In the genomic region with DNA sequence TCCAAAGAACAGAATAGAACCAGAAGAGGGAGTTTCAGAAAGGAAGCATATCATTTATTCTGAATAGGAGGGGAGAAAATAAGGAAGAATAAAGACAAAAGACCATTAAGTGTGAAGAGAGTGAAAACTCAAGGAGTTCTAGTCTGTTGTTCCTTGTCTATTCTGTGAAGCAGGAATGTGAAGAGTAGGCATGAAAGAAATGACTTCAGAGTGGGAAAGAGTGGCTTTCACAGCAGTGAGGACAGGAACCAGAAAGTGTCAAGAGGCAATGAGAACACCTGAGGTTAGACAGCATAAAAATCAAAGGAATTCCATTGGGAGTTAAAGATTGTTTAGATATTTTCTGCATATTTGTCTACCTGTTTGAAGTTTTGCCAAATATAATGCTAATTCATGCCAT, we compare ENCODE assay signal across 22 cellular contexts.
"Had no signal": no experiment of that assay in that cellular context is flagged by ENCODE, and none has a peak within 500 bp of the region (broad histone marks: within the 10 kb centered on the region; RNA-seq: fewer than 3 reads in every experiment).

No MANE protein-coding gene starts in this region.

- H3K27me3 ChIP-seq: right atrium auricular region, spleen, upper lobe of left lung had no signal

- H3K9me3 ChIP-seq: psoas muscle, right atrium auricular region, spleen, thoracic aorta, upper lobe of left lung had no signal

- H3K36me3 Mint-ChIP-seq: activated CD8-positive, alpha-beta memory T cell treated with anti-CD3 and anti-CD28 coated beads, Interleukin-2, amount 10 ng/mL, durations not matched to agents 7 days and 5 days; activated naive CD4-positive, alpha-beta T cell treated with anti-CD3 and anti-CD28 coated beads, Interleukin-2, amount 10 ng/mL, durations not matched to agents 7 days and 5 days; naive thymus-derived CD4-positive, alpha-beta T cell had no signal

- H3K4me1 Mint-ChIP-seq: activated CD4-positive, alpha-beta T cell treated with anti-CD3 and anti-CD28 coated beads, Interleukin-2, amount 10 ng/mL, durations not matched to agents 7 days and 5 days; activated CD8-positive, alpha-beta memory T cell treated with anti-CD3 and anti-CD28 coated beads, Interleukin-2, amount 10 ng/mL, durations not matched to agents 7 days and 5 days; activated naive CD4-positive, alpha-beta T cell treated with anti-CD3 and anti-CD28 coated beads, Interleukin-2, amount 10 ng/mL, durations not matched to agents 7 days and 5 days; naive thymus-derived CD4-positive, alpha-beta T cell had no signal

- H3K4me3 Mint-ChIP-seq: activated CD4-positive, alpha-beta T cell treated with anti-CD3 and anti-CD28 coated beads, Interleukin-2, amount 10 ng/mL, durations not matched to agents 7 days and 5 days; activated CD8-positive, alpha-beta memory T cell treated with anti-CD3 and anti-CD28 coated beads, Interleukin-2, amount 10 ng/mL, durations not matched to agents 7 days and 5 days; activated CD8-positive, alpha-beta T cell treated with anti-CD3 and anti-CD28 coated beads for 36 hours; activated naive CD4-positive, alpha-beta T cell treated with anti-CD3 and anti-CD28 coated beads, Interleukin-2, amount 10 ng/mL, durations not matched to agents 7 days and 5 days; naive thymus-derived CD4-positive, alpha-beta T cell had no signal

- H3K9me3 Mint-ChIP-seq: activated CD4-positive, alpha-beta T cell treated with anti-CD3 and anti-CD28 coated beads, Interleukin-2, amount 10 ng/mL, durations not matched to agents 7 days and 5 days had no signal

- H3K27ac ChIP-seq: psoas muscle, right atrium auricular region, spleen, thoracic aorta, upper lobe of left lung, VCaP had no signal

- H3K27me3 Mint-ChIP-seq: activated CD4-positive, alpha-beta T cell treated with anti-CD3 and anti-CD28 coated beads, Interleukin-2, amount 10 ng/mL, durations not matched to agents 7 days and 5 days; activated CD8-positive, alpha-beta memory T cell treated with anti-CD3 and anti-CD28 coated beads, Interleukin-2, amount 10 ng/mL, durations not matched to agents 7 days and 5 days; activated CD8-positive, alpha-beta T cell treated with anti-CD3 and anti-CD28 coated beads for 36 hours; activated naive CD4-positive, alpha-beta T cell treated with anti-CD3 and anti-CD28 coated beads, Interleukin-2, amount 10 ng/mL, durations not matched to agents 7 days and 5 days; naive thymus-derived CD4-positive, alpha-beta T cell had no signal

- H3K4me1 ChIP-seq: psoas muscle, right atrium auricular region, upper lobe of left lung had no signal

- H3K36me3 ChIP-seq: right atrium auricular region, spleen, thoracic aorta, upper lobe of left lung had no signal

- H3K27ac Mint-ChIP-seq: activated CD4-positive, alpha-beta T cell treated with anti-CD3 and anti-CD28 coated beads, Interleukin-2, amount 10 ng/mL, durations not matched to agents 7 days and 5 days; activated CD8-positive, alpha-beta memory T cell treated with anti-CD3 and anti-CD28 coated beads, Interleukin-2, amount 10 ng/mL, durations not matched to agents 7 days and 5 days; activated CD8-positive, alpha-beta T cell treated with anti-CD3 and anti-CD28 coated beads for 36 hours; activated naive CD4-positive, alpha-beta T cell treated with anti-CD3 and anti-CD28 coated beads, Interleukin-2, amount 10 ng/mL, durations not matched to agents 7 days and 5 days; naive thymus-derived CD4-positive, alpha-beta T cell had no signal

- DNase-seq: activated CD4-positive, alpha-beta T cell treated with anti-CD3 and anti-CD28 coated beads, Interleukin-2, amount 10 ng/mL, durations not matched to agents 7 days and 5 days; activated CD4-positive, CD25-positive, alpha-beta regulatory T cell treated with anti-CD3 and anti-CD28 coated beads, Interleukin-2, amount 50 U/mL, for 72 hours; activated CD8-positive, alpha-beta memory T cell treated with anti-CD3 and anti-CD28 coated beads, Interleukin-2, amount 10 ng/mL, durations not matched to agents 7 days and 5 days; activated CD8-positive, alpha-beta T cell treated with anti-CD3 and anti-CD28 coated beads for 36 hours; activated effector memory CD4-positive, alpha-beta T cell treated with anti-CD3 and anti-CD28 coated beads, Interleukin-2, amount 50 U/mL, for 16 hours; activated naive CD4-positive, alpha-beta T cell treated with anti-CD3 and anti-CD28 coated beads, Interleukin-2, amount 10 ng/mL, durations not matched to agents 7 days and 5 days; activated T-cell treated with anti-CD3 and anti-CD28 coated beads for 4 hours; amygdala; cerebellar nuclear complex; cortex of kidney; foreskin fibroblast; naive thymus-derived CD4-positive, alpha-beta T cell; psoas muscle; spleen; stimulated activated CD4-positive, alpha-beta T cell treated with anti-CD3 and anti-CD28 coated beads, Interleukin-4, amount 100 ng/mL, for 1 hour; stimulated activated naive CD4-positive, alpha-beta T cell; upper lobe of left lung had no signal

- ATAC-seq: activated CD8-positive, alpha-beta memory T cell treated with anti-CD3 and anti-CD28 coated beads, Interleukin-2, amount 10 ng/mL, durations not matched to agents 7 days and 5 days; activated CD8-positive, alpha-beta T cell treated with anti-CD3 and anti-CD28 coated beads for 36 hours; left lobe of liver; naive thymus-derived CD4-positive, alpha-beta T cell; psoas muscle had no signal

- H3K4me3 ChIP-seq: lung, psoas muscle, right atrium auricular region, spleen, thoracic aorta, upper lobe of left lung had no signal
